In genomic region chr6:163900570-163900969, GRCh38 we compare ENCODE assay signal across 21 cellular contexts.
DNase-seq lines count a peak whose midpoint lies in the region; ATAC-seq and TF ChIP-seq lines count a peak whose summit lies in the region.
"Had no signal": no experiment of that assay in that cellular context is flagged by ENCODE, and none has a peak within 500 bp of the region (broad histone marks: within the 10 kb centered on the region; RNA-seq: fewer than 3 reads in every experiment).

No MANE protein-coding gene starts in this region.

- H3K9me3 ChIP-seq in neural progenitor cell (ENCODE audit: low read depth): no peaks in the 10 kb centered on the region
- H3K9me3 ChIP-seq: adrenal gland, BE2C had no signal

- H3K27me3 ChIP-seq in neural progenitor cell: no peaks in the 10 kb centered on the region
- H3K27me3 ChIP-seq: adrenal gland, BE2C had no signal

- H3K4me2 ChIP-seq in neural progenitor cell: peak overlapping the region; percentile 8

- no peak for ATAC-seq in HG02938 (IDR thresholded peaks at IDR 0.05; ENCODE audit: unreplicated experiment)
- ATAC-seq: activated CD4-positive, CD25-positive, alpha-beta regulatory T cell treated with anti-CD3 and anti-CD28 coated beads, Interleukin-2, amount 50 U/mL, for 24 hours had no signal

- no peak overlapping the region for H3K9ac ChIP-seq in neural progenitor cell
- H3K9ac ChIP-seq: GM23248 had no signal

- H4K20me1 ChIP-seq in neural progenitor cell (ENCODE audit: low read depth): no peaks in the 10 kb centered on the region

- H2AFZ ChIP-seq in neural progenitor cell (replicated peaks): peak overlapping the region; percentile 96
- H2AFZ ChIP-seq: GM23248 had no signal

- DNase-seq in Daoy (ENCODE audit: low read depth) (peak; percentile 57), astrocyte of the hippocampus (ENCODE audit: low read depth, low spot score) (peak; percentile 92), glutamatergic neuron (peak; percentile 25), neural progenitor cell (ENCODE audit: low spot score) (no peak), NCI-H2029 (lab: John Stamatoyannopoulos, UW) (no peak)
- no peak for DNase-seq in activated CD4-positive, alpha-beta T cell treated with anti-CD3 and anti-CD28 coated beads for 1 hour
- DNase-seq in activated CD4-positive, CD25-positive, alpha-beta regulatory T cell treated with anti-CD3 and anti-CD28 coated beads, Interleukin-2, amount 50 U/mL, for 72 hours: no peak
- DNase-seq: activated T-cell treated with anti-CD3 and anti-CD28 coated beads, Interleukin-2, amount 50 U/mL, for 1 hour; adrenal gland; BE2C; DMS153; GM23248; kidney; NCI-H187 treated with DMSO at 0.1 percent for 48 hours; NCI-H526; stimulated activated CD4-positive, alpha-beta T cell treated with anti-CD3 and anti-CD28 coated beads, Interleukin-4, amount 100 ng/mL, for 4 hours; stimulated activated naive CD4-positive, alpha-beta T cell had no signal

- H3K4me3 Mint-ChIP-seq in glutamatergic neuron (ENCODE audit: unreplicated experiment): no peak overlapping the region
- H3K4me3 Mint-ChIP-seq in neural progenitor cell: no peak overlapping the region
- H3K4me3 Mint-ChIP-seq: central memory CD8-positive, alpha-beta T cell had no signal

- no peaks in the 10 kb centered on the region for H3K79me2 ChIP-seq in neural progenitor cell (ENCODE audit: low read depth)

- no peaks in the 10 kb centered on the region for H3F3A ChIP-seq in neural progenitor cell (ENCODE audit: low read depth)

- H3K4me1 ChIP-seq in neural progenitor cell: peaks cover 11% of the 10 kb centered on the region

- H3K27ac ChIP-seq in neural progenitor cell: no peak overlapping the region
- H3K27ac ChIP-seq: adrenal gland, GM23248, RWPE1 had no signal

- peaks cover 9% of the 10 kb centered on the region for H3K4me1 Mint-ChIP-seq in glutamatergic neuron (ENCODE audit: low read depth, unreplicated experiment)
- peaks cover 42% of the 10 kb centered on the region for H3K4me1 Mint-ChIP-seq in neural progenitor cell
- H3K4me1 Mint-ChIP-seq: central memory CD8-positive, alpha-beta T cell had no signal

- TF ChIP-seq CTCF in glutamatergic neuron (IDR thresholded peaks at IDR 0.05; ENCODE audit: partially characterized antibody, unreplicated experiment): no peak
- TF ChIP-seq CTCF in neural progenitor cell (IDR thresholded peaks at IDR 0.05): no peak

- H3K36me3 ChIP-seq in neural progenitor cell: no peaks in the 10 kb centered on the region
- H3K36me3 ChIP-seq: adrenal gland, BE2C had no signal

- no peak overlapping the region for H3K4me3 ChIP-seq in neural progenitor cell
- H3K4me3 ChIP-seq: adrenal gland, GM23248 had no signal

- H3K9me3 Mint-ChIP-seq in glutamatergic neuron (ENCODE audit: unreplicated experiment): no peaks in the 10 kb centered on the region
- no peaks in the 10 kb centered on the region for H3K9me3 Mint-ChIP-seq in neural progenitor cell
- H3K9me3 Mint-ChIP-seq: central memory CD8-positive, alpha-beta T cell had no signal

- H3K36me3 Mint-ChIP-seq in glutamatergic neuron (ENCODE audit: unreplicated experiment) (peaks cover 5% of the 10 kb centered on the region), neural progenitor cell (no peaks in the 10 kb centered on the region)

- H3K27me3 Mint-ChIP-seq in glutamatergic neuron (ENCODE audit: unreplicated experiment) (no peaks in the 10 kb centered on the region), neural progenitor cell (ENCODE audit: insufficient read depth, low read depth) (peaks cover 8% of the 10 kb centered on the region)

- peak overlapping the region; percentile 17 for H3K27ac Mint-ChIP-seq in glutamatergic neuron (ENCODE audit: unreplicated experiment)
- H3K27ac Mint-ChIP-seq in neural progenitor cell: peak overlapping the region; percentile 94

Comparison
In these comparisons a context has a peak if more than half of its experiments do, and no peak if none do; other contexts are left out.
1. DNase-seq: peak in Daoy (single experiment), astrocyte of the hippocampus (single experiment) and glutamatergic neuron (single experiment); none in neural progenitor cell (single experiment), NCI-H2029 (single experiment), activated CD4-positive, alpha-beta T cell treated with anti-CD3 and anti-CD28 coated beads for 1 hour (single experiment) and activated CD4-positive, CD25-positive, alpha-beta regulatory T cell treated with anti-CD3 and anti-CD28 coated beads, Interleukin-2, amount 50 U/mL, for 72 hours (single experiment).